ENCODE assay signal across 15 cellular contexts in genomic region chr17:45413498-45413923, GRCh38. TPM values are rescaled to one million over a fixed set of nuclear protein-coding genes. Genes with fewer than 3 reads are reported as not detected.
DNase-seq lines count a peak whose midpoint lies in the region; ATAC-seq and TF ChIP-seq lines count a peak whose summit lies in the region.
"Had no signal": no experiment of that assay in that cellular context is flagged by ENCODE, and none has a peak within 500 bp of the region (broad histone marks: within the 10 kb centered on the region; RNA-seq: fewer than 3 reads in every experiment).

No MANE protein-coding gene starts in this region.

- H3K9me3 ChIP-seq in Karpas-422 (ENCODE audit: low read length), result no peaks in the 10 kb centered on the region
- H3K9me3 ChIP-seq: BE2C, SJCRH30 had no signal

- H3K27ac Mint-ChIP-seq in naive B cell (peak overlapping the region; percentile 7 to 94 (median 56)), osteocyte (ENCODE audit: unreplicated experiment) (no peak overlapping the region)
- H3K27ac Mint-ChIP-seq: activated CD4-positive, alpha-beta T cell treated with anti-CD3 and anti-CD28 coated beads, Interleukin-2, amount 10 ng/mL, durations not matched to agents 24 days and 14 days had no signal

- no peak for TF ChIP-seq CTCF in osteocyte (IDR thresholded peaks at IDR 0.05)

- H3K27ac ChIP-seq in Karpas-422 (ENCODE audit: low read length) (peak overlapping the region; percentile 83), epithelial cell of prostate (peak overlapping the region; percentile 68)
- H3K27ac ChIP-seq: SJCRH30 had no signal

- peak; percentile 65 for ATAC-seq in naive B cell (ENCODE audit: low read depth in 2 of 2)
- no peak for ATAC-seq in GM18858 (IDR thresholded peaks at IDR 0.05; ENCODE audit: unreplicated experiment)

- no peaks in the 10 kb centered on the region for H3K36me3 ChIP-seq in Karpas-422 (ENCODE audit: insufficient read depth, low read length)
- H3K36me3 ChIP-seq: BE2C, SJCRH30 had no signal

- peak overlapping the region; percentile 29; the same call in 1 of the 2 replicates for H3K4me3 ChIP-seq in Karpas-422 (ENCODE audit: low read length)
- H3K4me3 ChIP-seq: SJCRH30, smooth muscle cell had no signal

- DNase-seq in GF-D8 (lab: John Stamatoyannopoulos, UW) (peak; percentile 15), Karpas-422 (peak; percentile 88), epithelial cell of prostate (ENCODE audit: low read depth, low spot score) (no peak), naive B cell (peak; percentile 64), osteocyte (ENCODE audit: extremely low spot score, unreplicated experiment) (no peak), cerebellar cortex (ENCODE audit: low spot score) (no peak), T-helper 2 cell (no peak)
- DNase-seq: activated CD4-positive, alpha-beta T cell treated with anti-CD3 and anti-CD28 coated beads, Interleukin-2, amount 10 ng/mL, durations not matched to agents 24 days and 14 days; activated naive CD4-positive, alpha-beta T cell; BE2C; mesendoderm; NCI-H2029; SJCRH30 had no signal

- peak overlapping the region; percentile 87 for H3K4me2 ChIP-seq in Karpas-422 (ENCODE audit: low read depth, low read length, poor library complexity, severe bottlenecking)
- H3K4me2 ChIP-seq: smooth muscle cell had no signal

- no peaks in the 10 kb centered on the region for H3K9me2 ChIP-seq in Karpas-422 (replicated peaks; ENCODE audit: insufficient read depth, low read length)

- peaks cover 0 to 1% (median 0%) of the 10 kb centered on the region in 7 donors for H3K9me3 Mint-ChIP-seq in naive B cell
- no peaks in the 10 kb centered on the region for H3K9me3 Mint-ChIP-seq in osteocyte (ENCODE audit: unreplicated experiment)
- H3K9me3 Mint-ChIP-seq: activated CD4-positive, alpha-beta T cell treated with anti-CD3 and anti-CD28 coated beads, Interleukin-2, amount 10 ng/mL, durations not matched to agents 24 days and 14 days had no signal

- peak overlapping the region; percentile 46 to 98 (median 78) for H3K4me3 Mint-ChIP-seq in naive B cell
- no peak overlapping the region for H3K4me3 Mint-ChIP-seq in osteocyte (ENCODE audit: unreplicated experiment)
- H3K4me3 Mint-ChIP-seq: activated CD4-positive, alpha-beta T cell treated with anti-CD3 and anti-CD28 coated beads, Interleukin-2, amount 10 ng/mL, durations not matched to agents 24 days and 14 days had no signal

- H3K36me3 Mint-ChIP-seq in naive B cell (no peaks in the 10 kb centered on the region), osteocyte (ENCODE audit: unreplicated experiment) (no peaks in the 10 kb centered on the region)

- peak overlapping the region; percentile 42; the same call in 1 of the 2 replicates for H3K9ac ChIP-seq in Karpas-422 (ENCODE audit: low read length)

- no peaks in the 10 kb centered on the region for H3K27me3 Mint-ChIP-seq in naive B cell
- no peaks in the 10 kb centered on the region for H3K27me3 Mint-ChIP-seq in osteocyte (ENCODE audit: unreplicated experiment)
- H3K27me3 Mint-ChIP-seq: activated CD4-positive, alpha-beta T cell treated with anti-CD3 and anti-CD28 coated beads, Interleukin-2, amount 10 ng/mL, durations not matched to agents 24 days and 14 days had no signal

- peaks cover 2% of the 10 kb centered on the region; the same call in 1 of the 2 replicates for H4K20me1 ChIP-seq in Karpas-422 (ENCODE audit: insufficient read depth, low read depth, low read length)

- no peak overlapping the region for H2AFZ ChIP-seq in Karpas-422 (ENCODE audit: low read length)

- H3K4me1 Mint-ChIP-seq in naive B cell (peaks cover 55 to 66% (median 66%) of the 10 kb centered on the region in 3 donors), osteocyte (ENCODE audit: unreplicated experiment) (peaks cover 2% of the 10 kb centered on the region)

- peaks cover 58% of the 10 kb centered on the region for H3K4me1 ChIP-seq in Karpas-422 (ENCODE audit: low read length)
- H3K4me1 ChIP-seq: SJCRH30 had no signal

- peaks cover 29% of the 10 kb centered on the region for H3K79me2 ChIP-seq in Karpas-422 (ENCODE audit: low read length)

- no peaks in the 10 kb centered on the region for H3K27me3 ChIP-seq in Karpas-422 (ENCODE audit: low read length)
- H3K27me3 ChIP-seq: BE2C, SJCRH30 had no signal

RNA-seq across cellular contexts. Expression of gene ARHGAP27, which starts 19.2 kb away (rescaled TPM):
- total RNA-seq in Karpas-422 (2014; rRNA removed; shearing (Covaris generic); ENCODE audit: low replicate concordance), result 24.9 and 42.7 TPM in 2 replicates
- polyA plus RNA-seq in naive B cell (ENCODE audit: low read depth in 6 of 6), result 10 to 100 TPM; 32.3 to 76.2 (median 40.9) TPM
- 0.99 and 1.6 TPM in 2 replicates for total RNA-seq in osteocyte

Comparison
In these comparisons a context has a peak if more than half of its experiments do, and no peak if none do; other contexts are left out.
1. DNase-seq: peak in GF-D8 (single experiment), Karpas-422 (single experiment) and naive B cell (single experiment); none in epithelial cell of prostate (single experiment), osteocyte (single experiment), cerebellar cortex (single experiment) and T-helper 2 cell (0 of 5).
2. RNA of gene ARHGAP27, which starts 19.2 kb away (total RNA-seq): 24.9 to 42.7 TPM in Karpas-422; 0.99 to 1.6 TPM in osteocyte; every median in the first group is over 10 times any median in the second.